Comparison of ENCODE assay signal across 24 cellular contexts in genomic region chr17:19737305-19738072, GRCh38. TPM values are rescaled to one million over a fixed set of nuclear protein-coding genes. Genes with fewer than 3 reads are reported as not detected.
DNase-seq lines count a peak whose midpoint lies in the region; ATAC-seq, FAIRE-seq and TF ChIP-seq lines count a peak whose summit lies in the region.
"Had no signal": no experiment of that assay in that cellular context is flagged by ENCODE, and none has a peak within 500 bp of the region (broad histone marks: within the 10 kb centered on the region; RNA-seq: fewer than 3 reads in every experiment).

No MANE protein-coding gene starts in this region.

- POLR2A ChIA-PET in HepG2 (lab: Yijun Ruan, JAX): no interaction called here

- ATAC-seq in HepG2 (no peak), right lobe of liver (no peak), omental fat pad (ENCODE audit: low FRiP score) (no peak)
- ATAC-seq: GM23338, HCT116 had no signal

- H3K4ac ChIP-seq in neuronal stem cell (ENCODE audit: low read length): peak overlapping the region; percentile 58

- TF ChIP-seq CTCF in HepG2 (CRISPR knock-in tag; IDR thresholded peaks at IDR 0.05): no peak
- no peak for TF ChIP-seq CTCF in right lobe of liver (IDR thresholded peaks at IDR 0.05)
- no peak for TF ChIP-seq CTCF in astrocyte (IDR thresholded peaks at IDR 0.05; ENCODE audit: insufficient read depth, low read depth, low read length)
- no peak for TF ChIP-seq CTCF in omental fat pad (IDR thresholded peaks at IDR 0.05)

- peaks cover 2% of the 10 kb centered on the region for H3K36me3 Mint-ChIP-seq in astrocyte (ENCODE audit: low read depth, unreplicated experiment)
- H3K36me3 Mint-ChIP-seq: CD4-positive, CD25-positive, alpha-beta regulatory T cell; CD8-positive, alpha-beta memory T cell; IgD-negative memory B cell had no signal

- no peak overlapping the region for H3K4me2 ChIP-seq in HepG2 (ENCODE audit: low read depth, low read length)
- no peak overlapping the region for H3K4me2 ChIP-seq in astrocyte (ENCODE audit: low read length)
- H3K4me2 ChIP-seq in neuronal stem cell (ENCODE audit: insufficient read depth, low read length, poor library complexity, severe bottlenecking): no peak overlapping the region
- H3K4me2 ChIP-seq: GM23338 had no signal

- H3K4me3 ChIP-seq in HepG2 (replicated peaks in 1 of 3; ENCODE audit: insufficient read depth in 1 of 3, low read depth in 2 of 3, low read length in 3 of 3) (no peak overlapping the region), right lobe of liver (no peak overlapping the region), astrocyte (ENCODE audit: insufficient read depth, low read depth, low read length) (no peak overlapping the region), neuronal stem cell (ENCODE audit: low read length in 2 of 2) (no peak overlapping the region), SJCRH30 (no peak overlapping the region)
- H3K4me3 ChIP-seq: GM23338 had no signal

- DNase-seq in HepG2 (ENCODE audit: low spot score) (no peak), right lobe of liver (no peak), astrocyte (ENCODE audit: low read depth) (no peak), neuronal stem cell (ENCODE audit: low spot score) (no peak), omental fat pad (ENCODE audit: low spot score) (no peak), KBM-7 (no peak), SJCRH30 (no peak)
- DNase-seq: ACHN; BE2C; C1 segment of cervical spinal cord; CD4-positive, CD25-positive, alpha-beta regulatory T cell; COR-L47; H7; HFFc6 had no signal

- peak overlapping the region; percentile 66 for H3K23ac ChIP-seq in neuronal stem cell (ENCODE audit: low read depth, low read length, poor library complexity)

- FAIRE-seq in HepG2 (lab: Jason Lieb, UNC): no peak
- no peak for FAIRE-seq in astrocyte (lab: Jason Lieb, UNC)
- FAIRE-seq: A204.1, D721Med, G401.6, GM12891, GM19239, HTR-8/SVneo had no signal

- H3K27ac Mint-ChIP-seq in astrocyte (ENCODE audit: unreplicated experiment): peak overlapping the region; percentile 55
- H3K27ac Mint-ChIP-seq: CD8-positive, alpha-beta memory T cell; GM23338; HFFc6 had no signal

- CTCF ChIA-PET in HepG2 (lab: Yijun Ruan, JAX; ENCODE audit: low intra/inter-chr PET ratio, low total read pairs): no interaction called here

- H3K79me2 ChIP-seq in HepG2 (ENCODE audit: insufficient read depth, low read length) (no peaks in the 10 kb centered on the region), astrocyte (ENCODE audit: insufficient read depth, low read length) (no peaks in the 10 kb centered on the region)

- H2BK5ac ChIP-seq in neuronal stem cell (ENCODE audit: low read length): no peak overlapping the region

- peak overlapping the region; percentile 81 for H2AK5ac ChIP-seq in neuronal stem cell (ENCODE audit: low read depth, low read length)

- no peak for TF ChIP-seq POLR2A in HepG2 (IDR thresholded peaks at IDR 0.05; ENCODE audit: insufficient read depth in 1 of 2, low read depth in 2 of 2, low read length in 2 of 2)
- no peak for TF ChIP-seq POLR2A in right lobe of liver (IDR thresholded peaks at IDR 0.05)

- no peak for TF ChIP-seq EP300 in HepG2 (IDR thresholded peaks at IDR 0.05; ENCODE audit: low read depth in 2 of 2, low read length in 2 of 2)
- TF ChIP-seq EP300 in HepG2 (CRISPR knock-in tag; IDR thresholded peaks at IDR 0.05; ENCODE audit: borderline replicate concordance): no peak

- H3K27me3 ChIP-seq in HepG2 (ENCODE audit: control insufficient read depth in 1 of 2, insufficient read depth in 2 of 2, low read length in 2 of 2) (no peaks in the 10 kb centered on the region; a peak in 1 of 5 replicates), right lobe of liver (no peaks in the 10 kb centered on the region), astrocyte (ENCODE audit: insufficient read depth, low read length) (peaks cover 3% of the 10 kb centered on the region), neuronal stem cell (ENCODE audit: control insufficient read depth in 3 of 3, insufficient read depth in 3 of 3, low read depth in 1 of 3, low read length in 3 of 3) (peaks cover 0 to 21% (median 0%) of the 10 kb centered on the region in 3 experiments), SJCRH30 (peaks cover 5% of the 10 kb centered on the region; the same call in 1 of the 2 replicates)
- H3K27me3 ChIP-seq: BE2C had no signal

- no peak overlapping the region for H2BK120ac ChIP-seq in neuronal stem cell (ENCODE audit: low read depth, low read length)

- H4K20me1 ChIP-seq in HepG2 (ENCODE audit: insufficient read depth, low read length) (no peaks in the 10 kb centered on the region), astrocyte (ENCODE audit: insufficient read depth, low read length) (no peaks in the 10 kb centered on the region)

- peak overlapping the region; percentile 61 for H2BK15ac ChIP-seq in neuronal stem cell (ENCODE audit: low read length)

- H2AFZ ChIP-seq in HepG2 (ENCODE audit: low read length) (no peak overlapping the region), astrocyte (ENCODE audit: low read depth, low read length) (no peak overlapping the region), neuronal stem cell (ENCODE audit: low read length) (no peak overlapping the region)
- H2AFZ ChIP-seq: GM23338 had no signal

- H3K9ac ChIP-seq in HepG2 (ENCODE audit: insufficient read depth, low read depth, low read length) (no peak overlapping the region), astrocyte (ENCODE audit: low read length) (no peak overlapping the region), neuronal stem cell (ENCODE audit: low read depth, low read length, poor library complexity) (no peak overlapping the region)

- H3K14ac ChIP-seq in neuronal stem cell (ENCODE audit: low read length): no peak overlapping the region

- intact Hi-C loops in HepG2 (cut with micrococcal nuclease; ENCODE audit: unreplicated experiment) (no loop called here), right lobe of liver (cut with DNase I) (no loop called here)

- no TSS peak for BruUV-seq in HepG2 (replicated peaks; lab: Mats Ljungman, UMichigan)

- peaks cover 42% of the 10 kb centered on the region for H3K27me3 Mint-ChIP-seq in astrocyte (ENCODE audit: low read depth, unreplicated experiment)
- H3K27me3 Mint-ChIP-seq: CD8-positive, alpha-beta memory T cell; IgD-negative memory B cell had no signal

- no peak overlapping the region for H4K91ac ChIP-seq in neuronal stem cell (ENCODE audit: low read depth, low read length, poor library complexity)

- H3K4me3 Mint-ChIP-seq in astrocyte (ENCODE audit: unreplicated experiment): no peak overlapping the region
- H3K4me3 Mint-ChIP-seq: CD4-positive, CD25-positive, alpha-beta regulatory T cell; CD8-positive, alpha-beta memory T cell; GM23338; HFFc6; IgD-negative memory B cell had no signal

- no peaks in the 10 kb centered on the region for H3K4me1 Mint-ChIP-seq in astrocyte (ENCODE audit: low read depth, unreplicated experiment)
- H3K4me1 Mint-ChIP-seq: CD8-positive, alpha-beta memory T cell; GM23338; IgD-negative memory B cell had no signal

- TF ChIP-seq RAD21 in HepG2 (CRISPR knock-in tag; IDR thresholded peaks at IDR 0.05): no peak

- no peaks in the 10 kb centered on the region for H3K36me3 ChIP-seq in HepG2 (replicated peaks in 1 of 2; ENCODE audit: control insufficient read depth in 1 of 2, insufficient read depth in 2 of 2, low read length in 2 of 2)
- no peaks in the 10 kb centered on the region for H3K36me3 ChIP-seq in right lobe of liver
- H3K36me3 ChIP-seq in astrocyte (ENCODE audit: insufficient read depth, low read length): no peaks in the 10 kb centered on the region
- no peaks in the 10 kb centered on the region for H3K36me3 ChIP-seq in neuronal stem cell (replicated peaks in 1 of 2; ENCODE audit: control insufficient read depth in 2 of 2, insufficient read depth in 2 of 2, low read length in 2 of 2)
- no peaks in the 10 kb centered on the region for H3K36me3 ChIP-seq in SJCRH30
- H3K36me3 ChIP-seq: BE2C had no signal

- 80% methylated on average over 15 of the region's 15 CpGs for WGBS in HepG2 (ENCODE audit: low lambda C conversion rate)
- 58% methylated on average over 4 of the region's 15 CpGs for WGBS in right lobe of liver (ENCODE audit: insufficient coverage, low coverage, low lambda C conversion rate, missing lambda C conversion rate)
- no CpG with 5 or more reads among the region's 15 CpGs for WGBS in neuronal stem cell (ENCODE audit: extremely low coverage in 2 of 2, insufficient read length in 2 of 2, insufficient replicate concordance in 1 of 2), 2 donors

- H3K9me3 Mint-ChIP-seq in astrocyte (ENCODE audit: unreplicated experiment): peaks cover 3% of the 10 kb centered on the region
- H3K9me3 Mint-ChIP-seq: CD4-positive, CD25-positive, alpha-beta regulatory T cell; CD8-positive, alpha-beta memory T cell; GM23338; HFFc6; IgD-negative memory B cell had no signal

- in situ Hi-C loops in HepG2 (cut with HindIII; ENCODE audit: extremely low pct_ligation_motif_present, low pct_unique_long_range_greater_than_20kb): no loop called here
- in situ Hi-C loops in KBM-7 (cut with MboI; ENCODE audit: low pct_unique_long_range_greater_than_20kb, low sequenced_read_pairs): no loop called here

- H2BK12ac ChIP-seq in neuronal stem cell (ENCODE audit: low read length): no peak overlapping the region

- H3K27ac ChIP-seq in HepG2 (ENCODE audit: extremely low read length, insufficient read depth, low read length) (no peak overlapping the region), right lobe of liver (no peak overlapping the region), astrocyte (ENCODE audit: low read depth, low read length) (no peak overlapping the region), neuronal stem cell (replicated peaks; ENCODE audit: low read length) (no peak overlapping the region), SJCRH30 (no peak overlapping the region)

- H3K4me1 ChIP-seq in HepG2 (ENCODE audit: insufficient read depth, low read length): peaks cover 68% of the 10 kb centered on the region
- H3K4me1 ChIP-seq in right lobe of liver: no peaks in the 10 kb centered on the region
- H3K4me1 ChIP-seq in astrocyte (ENCODE audit: insufficient read depth, low read length): no peaks in the 10 kb centered on the region
- no peaks in the 10 kb centered on the region for H3K4me1 ChIP-seq in neuronal stem cell (ENCODE audit: control insufficient read depth in 2 of 2, insufficient read depth in 1 of 2, low read depth in 1 of 2, low read length in 2 of 2)
- H3K4me1 ChIP-seq in SJCRH30: no peaks in the 10 kb centered on the region
- H3K4me1 ChIP-seq: BE2C had no signal

- H3K9me3 ChIP-seq in HepG2 (ENCODE audit: low read length): no peaks in the 10 kb centered on the region
- no peaks in the 10 kb centered on the region for H3K9me3 ChIP-seq in right lobe of liver
- no peaks in the 10 kb centered on the region for H3K9me3 ChIP-seq in astrocyte (ENCODE audit: insufficient read depth, low read depth, low read length)
- H3K9me3 ChIP-seq in neuronal stem cell (replicated peaks in 1 of 2; ENCODE audit: control insufficient read depth in 2 of 2, insufficient read depth in 1 of 2, low read depth in 1 of 2, low read length in 2 of 2): no peaks in the 10 kb centered on the region
- no peaks in the 10 kb centered on the region for H3K9me3 ChIP-seq in SJCRH30 (replicated peaks)
- H3K9me3 ChIP-seq: BE2C had no signal

- H4K8ac ChIP-seq in neuronal stem cell (ENCODE audit: low read depth, low read length): no peak overlapping the region

- H3K79me1 ChIP-seq in neuronal stem cell (ENCODE audit: low read depth, low read length): peaks cover 1% of the 10 kb centered on the region

- peak overlapping the region; percentile 27 for H3K18ac ChIP-seq in neuronal stem cell (ENCODE audit: low read length)

RNA-seq across cellular contexts. Expression of gene ALDH3A1, which starts 10.6 kb away (rescaled TPM):
- 0.45 and 0.62 TPM in 2 replicates for total RNA-seq in HepG2 (2016; rRNA removed; fragmentation: Illumina TruSeq; extraction: Trizol)
- total RNA-seq in HepG2 (2016; cell fraction: cytosol; rRNA removed; fragmentation: Illumina TruSeq; extraction: Trizol; ENCODE audit: low read depth): 0.18 and 0.61 TPM in 2 replicates
- total RNA-seq in HepG2 (2016; cell fraction: insoluble cytoplasmic fraction; rRNA removed; fragmentation: Illumina TruSeq; extraction: Trizol): 0.50 and 0.65 TPM in 2 replicates
- total RNA-seq in HepG2 (2016; cell fraction: membrane; rRNA removed; fragmentation: Illumina TruSeq; extraction: Trizol): 0.38 and 0.49 TPM in 2 replicates
- 0.25 and 0.50 TPM in 2 replicates for total RNA-seq in HepG2 (2016; cell fraction: nucleus; rRNA removed; fragmentation: Illumina TruSeq; extraction: Trizol)
- polyA plus RNA-seq in HepG2 (2011; rRNA removed): 0.07 and 0.29 TPM in 2 replicates
- polyA plus RNA-seq in HepG2 (2011; cell fraction: cytosol; rRNA removed): 0.09 TPM in 1 of 2 replicates, not detected in the other
- polyA plus RNA-seq in HepG2 (2011; cell fraction: nucleus; rRNA removed): 0.11 and 0.19 TPM in 2 replicates
- polyA plus RNA-seq in HepG2 (2012): 0.08 and 0.13 TPM in 2 replicates
- polyA plus RNA-seq in HepG2 (2016; cell fraction: cytosol; fragmentation: Illumina TruSeq; extraction: Trizol; ENCODE audit: low read depth): 0.10 and 0.26 TPM in 2 replicates
- polyA plus RNA-seq in HepG2 (2016; cell fraction: insoluble cytoplasmic fraction; fragmentation: Illumina TruSeq; extraction: Trizol; ENCODE audit: low read depth): 0.56 and 0.68 TPM in 2 replicates
- 0.30 and 0.86 TPM in 2 replicates for polyA plus RNA-seq in HepG2 (2016; cell fraction: membrane; fragmentation: Illumina TruSeq; extraction: Trizol; ENCODE audit: low read depth)
- polyA plus RNA-seq in HepG2 (2016; cell fraction: nucleus; fragmentation: Illumina TruSeq; extraction: Trizol; ENCODE audit: insufficient read depth, low read depth): 0.92 and 2.1 TPM in 2 replicates
- polyA minus RNA-seq in HepG2 (2011; rRNA and poly(A)+ RNA removed; ENCODE audit: low replicate concordance): 10.9 TPM in 1 of 2 replicates, not detected in the other
- not detected in 2 replicates for polyA minus RNA-seq in HepG2 (2011; cell fraction: cytosol; rRNA and poly(A)+ RNA removed)
- polyA minus RNA-seq in HepG2 (2011; cell fraction: nucleus; rRNA and poly(A)+ RNA removed): not detected in 2 replicates
- total RNA-seq in right lobe of liver: 10 to 100 TPM in 2 of 6 experiments, 1 to 10 TPM in 2, under 1 TPM in 2; 0.26 to 13.8 (median 1.7) TPM
- not detected in 2 replicates for total RNA-seq in astrocyte
- polyA plus RNA-seq in neuronal stem cell (2013, experiment 1 of 2): 0.17 TPM
- 0.40 TPM for polyA plus RNA-seq in neuronal stem cell (2013, experiment 2 of 2)
- total RNA-seq in omental fat pad: 1 to 10 TPM; 2.3 to 4.9 (median 3.3) TPM
- total RNA-seq in SJCRH30 (2014; rRNA removed; shearing (Covaris generic)): not detected in 2 replicates
- total RNA-seq: CD4-positive, CD25-positive, alpha-beta regulatory T cell; CD8-positive, alpha-beta memory T cell had no signal
- polyA plus RNA-seq: IgD-negative memory B cell had no signal

RNA-seq across cellular contexts. Expression of gene SLC47A2, which starts 21.1 kb away (rescaled TPM):
- total RNA-seq in HepG2 (2016; rRNA removed; fragmentation: Illumina TruSeq; extraction: Trizol) (0.04 TPM in 1 of 2 replicates, not detected in the other), right lobe of liver (not detected), astrocyte (not detected in 2 replicates), omental fat pad (under 1 TPM in 1 of 4 donors, not detected in 3; 0.28 TPM)
- not detected in 2 replicates for total RNA-seq in HepG2 (2016; cell fraction: cytosol; rRNA removed; fragmentation: Illumina TruSeq; extraction: Trizol; ENCODE audit: low read depth)
- 0.04 TPM in 1 of 2 replicates, not detected in the other for total RNA-seq in HepG2 (2016; cell fraction: insoluble cytoplasmic fraction; rRNA removed; fragmentation: Illumina TruSeq; extraction: Trizol)
- total RNA-seq in HepG2 (2016; cell fraction: membrane; rRNA removed; fragmentation: Illumina TruSeq; extraction: Trizol): 0.06 TPM in 1 of 2 replicates, not detected in the other
- 0.25 TPM in 1 of 2 replicates, not detected in the other for total RNA-seq in HepG2 (2016; cell fraction: nucleus; rRNA removed; fragmentation: Illumina TruSeq; extraction: Trizol)
- not detected in 2 replicates for polyA plus RNA-seq in HepG2 (2011; rRNA removed)
- not detected in 2 replicates for polyA plus RNA-seq in HepG2 (2011; cell fraction: cytosol; rRNA removed)
- not detected in 2 replicates for polyA plus RNA-seq in HepG2 (2011; cell fraction: nucleus; rRNA removed)
- 0.07 and 0.17 TPM in 2 replicates for polyA plus RNA-seq in HepG2 (2012)
- polyA plus RNA-seq in HepG2 (2016; cell fraction: cytosol; fragmentation: Illumina TruSeq; extraction: Trizol; ENCODE audit: low read depth): not detected in 2 replicates
- polyA plus RNA-seq in HepG2 (2016; cell fraction: insoluble cytoplasmic fraction; fragmentation: Illumina TruSeq; extraction: Trizol; ENCODE audit: low read depth): not detected in 2 replicates
- polyA plus RNA-seq in HepG2 (2016; cell fraction: membrane; fragmentation: Illumina TruSeq; extraction: Trizol; ENCODE audit: low read depth): not detected in 2 replicates
- not detected in 2 replicates for polyA plus RNA-seq in HepG2 (2016; cell fraction: nucleus; fragmentation: Illumina TruSeq; extraction: Trizol; ENCODE audit: insufficient read depth, low read depth)
- polyA minus RNA-seq in HepG2 (2011; rRNA and poly(A)+ RNA removed; ENCODE audit: low replicate concordance): 0.21 TPM in 1 of 2 replicates, not detected in the other
- not detected in 2 replicates for polyA minus RNA-seq in HepG2 (2011; cell fraction: cytosol; rRNA and poly(A)+ RNA removed)
- not detected in 2 replicates for polyA minus RNA-seq in HepG2 (2011; cell fraction: nucleus; rRNA and poly(A)+ RNA removed)
- 0.14 TPM for polyA plus RNA-seq in neuronal stem cell (2013, experiment 1 of 2)
- 0.12 TPM for polyA plus RNA-seq in neuronal stem cell (2013, experiment 2 of 2)
- total RNA-seq in SJCRH30 (2014; rRNA removed; shearing (Covaris generic)): not detected in 2 replicates
- total RNA-seq: CD4-positive, CD25-positive, alpha-beta regulatory T cell; CD8-positive, alpha-beta memory T cell; GM23338; H7; HFFc6 had no signal
- polyA plus RNA-seq: CD4-positive, CD25-positive, alpha-beta regulatory T cell; CD8-positive, alpha-beta memory T cell; GM23338 had no signal
